Comparison of ENCODE assay signal across 2 cellular contexts in the genomic region with DNA sequence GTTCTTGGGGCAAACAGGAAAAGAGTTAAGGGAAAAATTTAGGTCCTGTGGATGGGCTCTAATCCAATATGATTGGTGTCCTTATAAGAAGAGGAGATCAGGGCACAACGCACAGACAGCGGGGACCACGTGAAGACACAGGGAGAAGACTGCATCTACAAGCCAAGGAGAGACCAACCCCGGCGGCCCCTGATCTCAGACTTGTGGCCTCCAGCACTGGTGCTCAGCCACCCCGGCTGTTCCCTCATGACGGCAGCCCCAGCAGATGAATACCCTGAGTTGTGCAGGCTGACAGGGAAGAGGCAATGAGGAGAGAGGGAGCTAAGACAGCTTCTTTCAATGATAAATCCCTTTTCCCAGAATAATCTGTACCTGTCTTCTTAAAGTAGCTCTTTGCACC.
TF ChIP-seq lines count a peak whose summit lies in the region.

No MANE protein-coding gene starts in this region.

TF ChIP-seq in K562, 482 proteins besides CTCF, POLR2A, EP300 and RAD21:
- no peak for TF ChIP-seq ETS2 (tag; IDR thresholded peaks at IDR 0.05; ENCODE audit: borderline replicate concordance, poor library complexity, severe bottlenecking)
- no peak for TF ChIP-seq FOXJ2 (tag; IDR thresholded peaks at IDR 0.05)
- TF ChIP-seq, protein P1, sequence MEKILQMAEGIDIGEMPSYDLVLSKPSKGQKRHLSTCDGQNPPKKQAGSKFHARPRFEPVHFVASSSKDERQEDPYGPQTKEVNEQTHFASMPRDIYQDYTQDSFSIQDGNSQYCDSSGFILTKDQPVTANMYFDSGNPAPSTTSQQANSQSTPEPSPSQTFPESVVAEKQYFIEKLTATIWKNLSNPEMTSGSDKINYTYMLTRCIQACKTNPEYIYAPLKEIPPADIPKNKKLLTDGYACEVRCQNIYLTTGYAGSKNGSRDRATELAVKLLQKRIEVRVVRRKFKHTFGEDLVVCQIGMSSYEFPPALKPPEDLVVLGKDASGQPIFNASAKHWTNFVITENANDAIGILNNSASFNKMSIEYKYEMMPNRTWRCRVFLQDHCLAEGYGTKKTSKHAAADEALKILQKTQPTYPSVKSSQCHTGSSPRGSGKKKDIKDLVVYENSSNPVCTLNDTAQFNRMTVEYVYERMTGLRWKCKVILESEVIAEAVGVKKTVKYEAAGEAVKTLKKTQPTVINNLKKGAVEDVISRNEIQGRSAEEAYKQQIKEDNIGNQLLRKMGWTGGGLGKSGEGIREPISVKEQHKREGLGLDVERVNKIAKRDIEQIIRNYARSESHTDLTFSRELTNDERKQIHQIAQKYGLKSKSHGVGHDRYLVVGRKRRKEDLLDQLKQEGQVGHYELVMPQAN (IDR thresholded peaks at IDR 0.05; ENCODE audit: borderline replicate concordance) = no peak
- TF ChIP-seq TEAD1 (CRISPR knock-in tag; IDR thresholded peaks at IDR 0.05) = no peak
- TF ChIP-seq, protein P2, sequence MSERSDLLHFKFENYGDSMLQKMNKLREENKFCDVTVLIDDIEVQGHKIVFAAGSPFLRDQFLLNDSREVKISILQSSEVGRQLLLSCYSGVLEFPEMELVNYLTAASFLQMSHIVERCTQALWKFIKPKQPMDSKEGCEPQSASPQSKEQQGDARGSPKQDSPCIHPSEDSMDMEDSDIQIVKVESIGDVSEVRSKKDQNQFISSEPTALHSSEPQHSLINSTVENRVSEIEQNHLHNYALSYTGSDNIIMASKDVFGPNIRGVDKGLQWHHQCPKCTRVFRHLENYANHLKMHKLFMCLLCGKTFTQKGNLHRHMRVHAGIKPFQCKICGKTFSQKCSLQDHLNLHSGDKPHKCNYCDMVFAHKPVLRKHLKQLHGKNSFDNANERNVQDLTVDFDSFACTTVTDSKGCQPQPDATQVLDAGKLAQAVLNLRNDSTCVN (CRISPR knock-in tag; IDR thresholded peaks at IDR 0.05) = no peak
- no peak for TF ChIP-seq POLR2AphosphoS5 (IDR thresholded peaks at IDR 0.05; ENCODE audit: control insufficient read depth, insufficient read depth, low read depth, low read length)
- no peak for TF ChIP-seq PHB (CRISPR knock-in tag; IDR thresholded peaks at IDR 0.05)
- TF ChIP-seq SAFB (IDR thresholded peaks at IDR 0.05; ENCODE audit: borderline replicate concordance, low read depth, low read length) = no peak
- no peak for TF ChIP-seq GTF2F1 (IDR thresholded peaks at IDR 0.05; ENCODE audit: low read depth, low read length)
- no peak for TF ChIP-seq L3MBTL2 (IDR thresholded peaks at IDR 0.05)
- TF ChIP-seq, protein P3, sequence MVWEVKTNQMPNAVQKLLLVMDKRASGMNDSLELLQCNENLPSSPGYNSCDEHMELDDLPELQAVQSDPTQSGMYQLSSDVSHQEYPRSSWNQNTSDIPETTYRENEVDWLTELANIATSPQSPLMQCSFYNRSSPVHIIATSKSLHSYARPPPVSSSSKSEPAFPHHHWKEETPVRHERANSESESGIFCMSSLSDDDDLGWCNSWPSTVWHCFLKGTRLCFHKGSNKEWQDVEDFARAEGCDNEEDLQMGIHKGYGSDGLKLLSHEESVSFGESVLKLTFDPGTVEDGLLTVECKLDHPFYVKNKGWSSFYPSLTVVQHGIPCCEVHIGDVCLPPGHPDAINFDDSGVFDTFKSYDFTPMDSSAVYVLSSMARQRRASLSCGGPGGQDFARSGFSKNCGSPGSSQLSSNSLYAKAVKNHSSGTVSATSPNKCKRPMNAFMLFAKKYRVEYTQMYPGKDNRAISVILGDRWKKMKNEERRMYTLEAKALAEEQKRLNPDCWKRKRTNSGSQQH (CRISPR knock-in tag; IDR thresholded peaks at IDR 0.05) = no peak

TF ChIP-seq in HepG2, 621 proteins besides CTCF, POLR2A, EP300 and RAD21:
- TF ChIP-seq ZBTB8A (CRISPR knock-in tag; IDR thresholded peaks at IDR 0.05; ENCODE audit: borderline replicate concordance, low read depth) (no peak), ZNF446 (CRISPR knock-in tag; IDR thresholded peaks at IDR 0.05) (no peak), HMG20B (CRISPR knock-in tag; conservative IDR thresholded peaks at IDR 0.05) (no peak), CC2D1A (CRISPR knock-in tag; IDR thresholded peaks at IDR 0.05) (no peak), KAT8 (CRISPR knock-in tag; IDR thresholded peaks at IDR 0.05) (no peak), ZNF12 (CRISPR knock-in tag; IDR thresholded peaks at IDR 0.05) (no peak), JDP2 (CRISPR knock-in tag; IDR thresholded peaks at IDR 0.05; ENCODE audit: borderline replicate concordance) (no peak)
- TF ChIP-seq, protein P4, sequence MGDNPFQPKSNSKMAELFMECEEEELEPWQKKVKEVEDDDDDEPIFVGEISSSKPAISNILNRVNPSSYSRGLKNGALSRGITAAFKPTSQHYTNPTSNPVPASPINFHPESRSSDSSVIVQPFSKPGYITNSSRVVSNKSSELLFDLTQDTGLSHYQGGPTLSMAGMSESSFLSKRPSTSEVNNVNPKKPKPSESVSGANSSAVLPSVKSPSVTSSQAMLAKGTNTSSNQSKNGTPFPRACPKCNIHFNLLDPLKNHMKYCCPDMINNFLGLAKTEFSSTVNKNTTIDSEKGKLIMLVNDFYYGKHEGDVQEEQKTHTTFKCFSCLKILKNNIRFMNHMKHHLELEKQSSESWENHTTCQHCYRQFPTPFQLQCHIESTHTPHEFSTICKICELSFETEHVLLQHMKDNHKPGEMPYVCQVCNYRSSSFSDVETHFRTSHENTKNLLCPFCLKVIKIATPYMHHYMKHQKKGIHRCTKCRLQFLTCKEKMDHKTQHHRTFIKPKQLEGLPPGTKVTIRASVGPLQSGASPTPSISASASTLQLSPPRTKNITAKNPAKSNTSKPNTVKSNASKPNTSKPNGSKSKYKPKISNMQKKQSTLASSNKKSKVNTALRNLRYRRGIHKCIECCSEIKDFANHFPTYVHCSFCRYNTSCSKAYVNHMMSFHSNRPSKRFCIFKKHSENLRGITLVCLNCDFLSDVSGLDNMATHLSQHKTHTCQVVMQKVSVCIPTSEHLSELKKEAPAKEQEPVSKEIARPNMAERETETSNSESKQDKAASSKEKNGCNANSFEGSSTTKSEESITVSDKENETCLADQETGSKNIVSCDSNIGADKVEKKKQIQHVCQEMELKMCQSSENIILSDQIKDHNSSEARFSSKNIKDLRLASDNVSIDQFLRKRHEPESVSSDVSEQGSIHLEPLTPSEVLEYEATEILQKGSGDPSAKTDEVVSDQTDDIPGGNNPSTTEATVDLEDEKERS (CRISPR knock-in tag; IDR thresholded peaks at IDR 0.05) = no peak
- TF ChIP-seq, protein P5, sequence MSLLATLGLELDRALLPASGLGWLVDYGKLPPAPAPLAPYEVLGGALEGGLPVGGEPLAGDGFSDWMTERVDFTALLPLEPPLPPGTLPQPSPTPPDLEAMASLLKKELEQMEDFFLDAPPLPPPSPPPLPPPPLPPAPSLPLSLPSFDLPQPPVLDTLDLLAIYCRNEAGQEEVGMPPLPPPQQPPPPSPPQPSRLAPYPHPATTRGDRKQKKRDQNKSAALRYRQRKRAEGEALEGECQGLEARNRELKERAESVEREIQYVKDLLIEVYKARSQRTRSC (CRISPR knock-in tag; IDR thresholded peaks at IDR 0.05; ENCODE audit: low read depth) = no peak
- TF ChIP-seq, protein P6, sequence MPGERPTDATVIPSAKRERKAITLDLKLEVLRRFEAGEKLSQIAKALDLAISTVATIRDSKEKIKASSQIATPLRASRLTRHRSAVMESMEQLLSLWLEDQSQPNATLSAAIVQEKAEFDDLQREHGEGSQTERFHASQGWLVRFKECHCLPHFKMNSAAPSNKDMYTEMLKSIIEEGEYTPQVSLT (CRISPR knock-in tag; IDR thresholded peaks at IDR 0.05; ENCODE audit: borderline replicate concordance, low read depth) = no peak
